Comparison of ENCODE assay signal across 13 cellular contexts in the genomic region with DNA sequence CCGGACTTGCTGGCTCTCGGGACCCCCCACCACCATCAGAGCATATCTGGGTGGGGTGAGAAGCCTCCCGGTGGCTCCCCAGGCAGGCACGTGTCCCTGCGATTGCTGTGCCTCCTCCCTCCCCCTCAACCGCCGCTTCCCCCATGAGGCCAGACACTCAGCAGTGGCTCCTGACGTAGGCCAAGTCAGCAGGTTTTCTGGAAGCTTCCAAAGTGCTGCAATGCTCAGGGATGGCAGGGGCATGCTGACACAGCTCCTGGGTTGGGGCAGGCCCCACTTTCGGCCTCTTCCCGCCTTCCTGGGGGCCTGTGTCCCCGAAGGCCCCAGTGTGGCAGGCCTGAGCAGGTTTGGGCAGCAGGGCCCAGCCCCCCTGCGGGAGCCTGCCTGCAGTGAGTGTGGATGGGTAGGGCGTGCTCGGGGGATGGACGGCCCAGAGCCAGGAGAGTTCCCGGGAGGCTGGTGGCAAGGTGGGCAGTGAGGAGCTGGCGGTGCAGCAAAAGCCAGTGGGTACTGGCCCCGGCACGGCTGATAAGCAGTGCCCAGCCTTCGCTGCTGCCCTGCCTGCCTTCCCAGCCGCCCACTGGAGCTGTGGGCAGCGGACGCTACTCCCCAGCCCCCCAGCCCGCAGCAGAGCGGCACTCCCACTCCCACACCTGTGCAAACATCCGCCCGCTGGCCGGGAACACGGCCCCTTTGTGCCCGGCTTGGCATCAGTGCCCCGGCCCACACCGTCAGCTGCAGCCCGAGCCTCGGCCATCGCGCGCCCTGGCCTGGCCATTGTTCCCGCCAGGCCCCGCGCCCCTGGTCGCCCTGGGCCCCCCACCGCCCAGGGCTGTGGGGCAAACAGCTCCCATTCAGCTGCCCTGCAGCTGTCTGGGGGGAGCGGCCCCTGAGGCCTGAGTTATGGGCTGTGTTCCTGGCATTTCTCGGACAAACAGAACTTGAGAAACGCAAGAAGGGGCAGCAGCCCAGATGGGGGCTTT.
A peak's percentile ranks its signal among the peaks of the same experiment; 100 is the strongest.
DNase-seq lines count a peak whose midpoint lies in the region; ATAC-seq, FAIRE-seq and TF ChIP-seq lines count a peak whose summit lies in the region.
"Had no signal": no experiment of that assay in that cellular context is flagged by ENCODE, and none has a peak within 500 bp of the region (broad histone marks: within the 10 kb centered on the region; RNA-seq: fewer than 3 reads in every experiment).

No MANE protein-coding gene starts in this region.

- 88% methylated on average over 45 of the region's 45 CpGs for WGBS in right cardiac atrium
- 63 to 80% (median 64%) methylated on average over 42 to 45 of the region's 45 CpGs for WGBS in psoas muscle, 3 donors

- H3K27me3 ChIP-seq in right cardiac atrium (ENCODE audit: control insufficient read depth, insufficient read depth): no peaks in the 10 kb centered on the region
- no peaks in the 10 kb centered on the region for H3K27me3 ChIP-seq in psoas muscle (ENCODE audit: insufficient read depth in 3 of 3, low read length in 2 of 3)
- H3K27me3 ChIP-seq: tibial nerve had no signal

- peak; percentile 9 for DNase-seq in SW480 (ENCODE audit: low spot score)
- peak; percentile 11 to 47 (median 35) for DNase-seq in right cardiac atrium
- peak; percentile 5 to 30 for DNase-seq in psoas muscle
- DNase-seq in RCC 7860 (ENCODE audit: low spot score): no peak
- DNase-seq: activated T-cell treated with anti-CD3 and anti-CD28 coated beads, Interleukin-2, amount 50 U/mL, for 72 hours; NCI-H1694 treated with DMSO at 0.1 percent for 48 hours; PC-9 had no signal

- intact Hi-C loops in right cardiac atrium (cut with DNase I): loop anchor here in 1 of 4 donors (10.0 kb wide), 1 partner anchor 60 kb away; no protein-coding TSS in a partner anchor
- intact Hi-C loops in psoas muscle (cut with DNase I): no loop called here

- H3K36me3 ChIP-seq in HEK293 (ENCODE audit: control insufficient read depth in 2 of 2, insufficient read depth in 1 of 2, low read length in 2 of 2) (no peaks in the 10 kb centered on the region), psoas muscle (ENCODE audit: insufficient read depth in 1 of 2, low read depth in 1 of 2) (no peaks in the 10 kb centered on the region)
- H3K36me3 ChIP-seq: tibial nerve had no signal

- H3K9me3 ChIP-seq in HEK293 (ENCODE audit: control insufficient read depth, insufficient read depth, low read depth, low read length): no peaks in the 10 kb centered on the region
- no peaks in the 10 kb centered on the region for H3K9me3 ChIP-seq in right cardiac atrium (ENCODE audit: control insufficient read depth, low read length)
- no peaks in the 10 kb centered on the region for H3K9me3 ChIP-seq in psoas muscle
- H3K9me3 ChIP-seq: tibial nerve had no signal

- no peak for FAIRE-seq in RCC 7860 (lab: Jason Lieb, UNC)

- H3K27ac ChIP-seq in HEK293 (ENCODE audit: extremely low read depth, low read depth, low read length) (no peak overlapping the region), right cardiac atrium (ENCODE audit: low read length) (no peak overlapping the region), psoas muscle (no peak overlapping the region)
- H3K27ac ChIP-seq: PC-9, tibial nerve had no signal

- no peak overlapping the region for H3K4me3 ChIP-seq in HEK293 (ENCODE audit: low read depth, low read length)
- no peak overlapping the region for H3K4me3 ChIP-seq in right cardiac atrium (ENCODE audit: low read length)
- H3K4me3 ChIP-seq in psoas muscle: no peak overlapping the region
- H3K4me3 ChIP-seq: PC-9, tibial nerve had no signal

- ATAC-seq in right cardiac atrium: no peak
- no peak for ATAC-seq in psoas muscle
- no peak for ATAC-seq in HG03175 (IDR thresholded peaks at IDR 0.05; ENCODE audit: unreplicated experiment)
- no peak for ATAC-seq in GM18909 (IDR thresholded peaks at IDR 0.05; ENCODE audit: poor library complexity, unreplicated experiment)
- no peak for ATAC-seq in GM21737 (IDR thresholded peaks at IDR 0.05; ENCODE audit: unreplicated experiment)
- ATAC-seq: activated T-cell treated with anti-CD3 and anti-CD28 coated beads, Interleukin-2, amount 50 U/mL, for 72 hours; left lobe of liver had no signal

- CTCF ChIA-PET in HEK293 (lab: Yijun Ruan, JAX): no interaction called here

- TF ChIP-seq CTCF in HEK293 (tag by site-specific recombination; IDR thresholded peaks at IDR 0.05) (no peak), psoas muscle (IDR thresholded peaks at IDR 0.05) (no peak)

- no peaks in the 10 kb centered on the region for H3K4me1 ChIP-seq in HEK293 (ENCODE audit: control insufficient read depth, insufficient read depth, low read length)
- no peaks in the 10 kb centered on the region for H3K4me1 ChIP-seq in right cardiac atrium (ENCODE audit: control insufficient read depth, insufficient read depth, low read length)
- no peaks in the 10 kb centered on the region for H3K4me1 ChIP-seq in psoas muscle

- POLR2A ChIA-PET in HEK293 (lab: Yijun Ruan, JAX): no interaction called here

TF ChIP-seq in HEK293, 187 proteins besides CTCF, POLR2A, EP300 and RAD21:
- TF ChIP-seq FEZF1 (tag by site-specific recombination; IDR thresholded peaks at IDR 0.05) (no peak), ZIC2 (tag by site-specific recombination; IDR thresholded peaks at IDR 0.05) (peak; percentile 64), GLIS1 (tag by site-specific recombination; IDR thresholded peaks at IDR 0.05) (0 out of 2 replicates have a peak, but pooled peaks have one; percentile 6), ZFHX2 (tag by site-specific recombination; conservative IDR thresholded peaks at IDR 0.05) (peak; percentile 79), ZNF623 (tag by site-specific recombination; IDR thresholded peaks at IDR 0.05) (no peak), ZNF23 (tag by site-specific recombination; IDR thresholded peaks at IDR 0.05; ENCODE audit: borderline replicate concordance) (no peak), EGR2 (tag by site-specific recombination; IDR thresholded peaks at IDR 0.05; ENCODE audit: low read depth) (peak; percentile 55; the same call in 1 of the 2 replicates)
TF ChIP-seq in HEK293: peak in this region for 4.
